Comparison of ENCODE assay signal across 8 cellular contexts in the genomic region with DNA sequence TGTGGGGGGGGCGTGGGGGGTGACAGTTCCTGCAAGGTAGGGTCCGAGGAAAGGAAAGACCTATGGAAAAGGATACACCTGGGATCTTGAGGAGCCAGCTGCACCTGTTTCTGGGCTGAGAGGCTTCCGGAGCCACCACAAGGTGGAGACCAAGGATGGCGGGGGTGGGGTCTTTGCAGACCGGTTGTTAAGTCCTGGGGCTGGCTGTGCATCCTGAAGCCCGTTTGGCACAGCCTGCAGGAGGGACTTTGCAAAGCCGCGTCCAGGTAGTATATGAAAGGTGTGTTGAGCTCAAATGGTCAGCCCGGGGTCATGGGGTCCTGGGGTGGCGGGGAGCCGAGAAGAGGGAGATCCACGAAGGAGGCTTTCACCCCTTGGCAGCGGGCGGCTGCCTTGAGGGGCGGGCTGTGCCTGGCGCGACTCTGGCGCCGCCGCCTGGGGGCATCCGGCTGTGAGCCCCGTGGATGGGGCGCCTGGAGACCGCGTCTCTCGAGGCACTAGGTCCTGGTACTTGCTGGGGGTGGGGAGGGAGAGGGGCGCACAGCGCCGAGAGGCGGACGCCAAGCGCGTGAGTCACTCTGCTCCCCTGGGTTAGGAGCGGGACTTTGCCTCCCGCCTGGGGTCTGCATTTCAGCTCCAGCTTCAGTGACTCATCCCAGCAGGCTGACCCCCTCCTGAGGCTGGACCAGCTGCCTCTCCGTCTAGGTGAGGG. TPM values are rescaled to one million over a fixed set of nuclear protein-coding genes. Genes with fewer than 3 reads are reported as not detected.
A peak's percentile ranks its signal among the peaks of the same experiment; 100 is the strongest.
DNase-seq lines count a peak whose midpoint lies in the region; ATAC-seq and TF ChIP-seq lines count a peak whose summit lies in the region.

No MANE protein-coding gene starts in this region.

- TF ChIP-seq CTCF in uterus (IDR thresholded peaks at IDR 0.05) (no peak), esophagus muscularis mucosa (IDR thresholded peaks at IDR 0.05) (no peak)

- no peak for ATAC-seq in HG02885 (IDR thresholded peaks at IDR 0.05; ENCODE audit: poor library complexity, unreplicated experiment)

- peak overlapping the region; percentile 59 for H3K4me3 ChIP-seq in iPS-18c (ENCODE audit: insufficient read depth, low read depth, low read length)
- H3K4me3 ChIP-seq in uterus, result peak overlapping the region; percentile 5 to 20
- no peak overlapping the region for H3K4me3 ChIP-seq in esophagus muscularis mucosa

- H3K27ac ChIP-seq in uterus (no peak overlapping the region), esophagus muscularis mucosa (replicated peaks in 1 of 4) (no peak overlapping the region)

- TF ChIP-seq EP300 in esophagus muscularis mucosa (IDR thresholded peaks at IDR 0.05), result no peak

- H3K9me3 ChIP-seq in iPS-18c (ENCODE audit: control insufficient read depth, insufficient read depth, low read length), result no peaks in the 10 kb centered on the region
- H3K9me3 ChIP-seq in uterus, result no peaks in the 10 kb centered on the region
- no peaks in the 10 kb centered on the region for H3K9me3 ChIP-seq in esophagus muscularis mucosa

- H3K36me3 ChIP-seq in uterus, result no peaks in the 10 kb centered on the region
- H3K36me3 ChIP-seq in esophagus muscularis mucosa, result no peaks in the 10 kb centered on the region

- intact Hi-C loops in uterus (cut with DNase I; ENCODE audit: low total_unique reads), result no loop called here
- intact Hi-C loops in esophagus muscularis mucosa (cut with DNase I), result no loop called here

- DNase-seq in Ammon's horn (ENCODE audit: low spot score), result peak; percentile 5
- peak; percentile 12 for DNase-seq in HuH-7.5 (ENCODE audit: low spot score)
- DNase-seq in activated T-helper 9 cell treated with anti-CD3 and anti-CD28 coated beads, Interleukin-2, amount 50 U/mL, for 16 hours (ENCODE audit: low read depth), result peak; percentile 1
- peak; percentile 14 to 16 for DNase-seq in uterus
- DNase-seq in esophagus muscularis mucosa (ENCODE audit: extremely low spot score), result no peak
- DNase-seq in NCI-H1436 treated with DMSO at 0.1 percent for 48 hours (lab: John Stamatoyannopoulos, UW), result no peak

- TF ChIP-seq POLR2A in uterus (IDR thresholded peaks at IDR 0.05) (no peak), esophagus muscularis mucosa (IDR thresholded peaks at IDR 0.05; ENCODE audit: low read depth) (no peak)

- H3K27me3 ChIP-seq in uterus (no peaks in the 10 kb centered on the region), esophagus muscularis mucosa (peaks cover 0 to 18% (median 8%) of the 10 kb centered on the region in 4 donors)

- H3K4me1 ChIP-seq in uterus (no peaks in the 10 kb centered on the region), esophagus muscularis mucosa (peaks cover 0 to 12% (median 7%) of the 10 kb centered on the region in 4 donors)

- 36% methylated on average over 20 of the region's 36 CpGs for WGBS in esophagus muscularis mucosa

RNA-seq across cellular contexts. Expression of a gene that starts 58.2 kb away (rescaled TPM):
- total RNA-seq in uterus (10 to 100 TPM; 31.3 to 59.7 (median 46.6) TPM), esophagus muscularis mucosa (10 to 100 TPM; 37.7 to 55.7 (median 49.9) TPM)

Comparison
In these comparisons a context has a peak if more than half of its experiments do, and no peak if none do; other contexts are left out.
1. DNase-seq: peak in Ammon's horn (single experiment), HuH-7.5 (single experiment), activated T-helper 9 cell treated with anti-CD3 and anti-CD28 coated beads, Interleukin-2, amount 50 U/mL, for 16 hours (single experiment) and uterus (2 of 2); none in esophagus muscularis mucosa (single experiment) and NCI-H1436 treated with DMSO at 0.1 percent for 48 hours (single experiment).
2. H3K4me3 ChIP-seq: peak in iPS-18c (single experiment) and uterus (2 of 2); none in esophagus muscularis mucosa (0 of 4).